In genomic region chr19:4527377-4527776, GRCh38 we compare ENCODE assay signal across 9 cellular contexts. TPM values are rescaled to one million over a fixed set of nuclear protein-coding genes. Genes with fewer than 3 reads are reported as not detected.
"Had no signal": no experiment of that assay in that cellular context is flagged by ENCODE, and none has a peak within 500 bp of the region (broad histone marks: within the 10 kb centered on the region; RNA-seq: fewer than 3 reads in every experiment).

No MANE protein-coding gene starts in this region.

RNA-seq across cellular contexts. Expression of gene PLIN5, which starts 7.6 kb away (rescaled TPM):
- total RNA-seq: activated T-helper 1 cell treated with anti-CD3 and anti-CD28 coated beads, Interleukin-12 subunit alpha, Interleukin-12 subunit beta, Interleukin-2, Interleukin-4 antibody, amounts not matched to agents 30 ng/mL and 10 ng/mL and 1 ng/mL, durations not matched to agents 14 hours and 24 hours and 36 hours; astrocyte; bronchial epithelial cell; chondrocyte had no signal

RNA-seq across cellular contexts. Expression of gene PLIN4, which starts 9.1 kb away (rescaled TPM):
- total RNA-seq: activated naive CD4-positive, alpha-beta T cell treated with anti-CD3 and anti-CD28 coated beads for 36 hours; activated naive CD8-positive, alpha-beta T cell treated with anti-CD3 and anti-CD28 coated beads for 36 hours; activated T-helper 1 cell treated with anti-CD3 and anti-CD28 coated beads, Interleukin-12 subunit alpha, Interleukin-12 subunit beta, Interleukin-2, Interleukin-4 antibody, amounts not matched to agents 30 ng/mL and 10 ng/mL and 1 ng/mL, durations not matched to agents 14 hours and 24 hours and 36 hours had no signal

RNA-seq across cellular contexts. Expression of gene LRG1, which starts 12.5 kb away (rescaled TPM):
- total RNA-seq: activated naive CD8-positive, alpha-beta T cell treated with anti-CD3 and anti-CD28 coated beads, Interleukin-2, amount 10 ng/mL, durations not matched to agents 7 days and 5 days; chondrocyte had no signal

RNA-seq across cellular contexts. Expression of gene SEMA6B, which starts 32.1 kb away (rescaled TPM):
- total RNA-seq: activated naive CD4-positive, alpha-beta T cell treated with anti-CD3 and anti-CD28 coated beads, Interleukin-2, amount 50 U/mL, for 72 hours; activated naive CD8-positive, alpha-beta T cell treated with anti-CD3 and anti-CD28 coated beads for 36 hours; activated T-helper 1 cell treated with anti-CD3 and anti-CD28 coated beads, Interleukin-12 subunit alpha, Interleukin-12 subunit beta, Interleukin-2, Interleukin-4 antibody, amounts not matched to agents 30 ng/mL and 10 ng/mL and 1 ng/mL, durations not matched to agents 14 hours and 24 hours and 36 hours; activated T-helper 2 cell treated with anti-CD3 and anti-CD28 coated beads, Interferon-gamma antibody, Interleukin-2, Interleukin-4, amounts not matched to agents 10 μg/mL and 5 μg/mL and 100 μg/mL, durations not matched to agents 14 hours and 24 hours and 36 hours had no signal
